13 cellular contexts compared by ENCODE assay signal in the genomic region with DNA sequence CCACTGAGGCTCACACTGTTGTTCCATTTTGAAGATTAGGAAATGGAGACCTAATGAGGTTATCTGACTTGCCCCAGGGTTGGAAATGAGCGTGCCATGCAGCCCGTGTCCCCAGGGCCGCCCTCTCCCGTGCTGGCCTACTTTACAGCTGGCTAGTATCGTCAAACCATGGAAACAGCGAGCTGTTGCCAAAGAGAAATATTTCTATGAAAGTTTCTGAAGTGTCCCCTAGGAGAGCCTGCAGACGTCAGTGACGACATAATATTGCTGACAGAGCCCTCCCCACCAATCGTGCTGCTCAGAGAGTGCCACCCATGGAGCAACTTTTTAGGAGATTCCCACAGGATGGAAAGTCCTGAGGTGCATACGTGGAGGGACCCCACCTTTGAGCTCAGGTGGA. TPM values are rescaled to one million over a fixed set of nuclear protein-coding genes. Genes with fewer than 3 reads are reported as not detected.
DNase-seq lines count a peak whose midpoint lies in the region; ATAC-seq, FAIRE-seq and TF ChIP-seq lines count a peak whose summit lies in the region.
"Had no signal": no experiment of that assay in that cellular context is flagged by ENCODE, and none has a peak within 500 bp of the region (broad histone marks: within the 10 kb centered on the region; RNA-seq: fewer than 3 reads in every experiment).

No MANE protein-coding gene starts in this region.

- no peak overlapping the region for H2BK5ac ChIP-seq in mesenchymal stem cell (ENCODE audit: low read depth, low read length, poor library complexity, severe bottlenecking)

- no peak overlapping the region for H2AK5ac ChIP-seq in mesenchymal stem cell (ENCODE audit: low read length, severe bottlenecking)

- peak overlapping the region; percentile 53 to 57 for H2BK12ac ChIP-seq in mesenchymal stem cell (ENCODE audit: low read length in 2 of 2)

- no peak overlapping the region for H3K9ac ChIP-seq in mesenchymal stem cell (ENCODE audit: low read length)

- H3K27ac ChIP-seq in esophagus muscularis mucosa (replicated peaks in 1 of 4): peak overlapping the region; percentile 80 to 93 (median 82)
- H3K27ac ChIP-seq in mesenchymal stem cell (ENCODE audit: low read length, poor library complexity, severe bottlenecking): no peak overlapping the region
- H3K27ac ChIP-seq in upper lobe of right lung: peak overlapping the region; percentile 56
- H3K27ac ChIP-seq: SJSA1 had no signal

- H3K14ac ChIP-seq in mesenchymal stem cell (ENCODE audit: low read length in 2 of 2): no peak overlapping the region

- peak overlapping the region in 1 of 2 experiments; percentile 24 for H3K4ac ChIP-seq in mesenchymal stem cell (ENCODE audit: low read depth in 1 of 2, low read length in 2 of 2)

- H2AFZ ChIP-seq in mesenchymal stem cell (ENCODE audit: low read depth, low read length): no peak overlapping the region

- H2BK15ac ChIP-seq in mesenchymal stem cell (ENCODE audit: low read depth, poor library complexity, severe bottlenecking): no peak overlapping the region

- H3K18ac ChIP-seq in mesenchymal stem cell (ENCODE audit: low read depth in 1 of 2, low read length in 2 of 2): peak overlapping the region in 1 of 2 experiments; percentile 61

- intact Hi-C loops in esophagus muscularis mucosa (cut with DNase I) (loop anchor here (5.0 kb wide), 1 partner anchor 44 kb away; no protein-coding TSS in a partner anchor), upper lobe of right lung (cut with DNase I) (no loop called here)

- no peak overlapping the region for H2BK120ac ChIP-seq in mesenchymal stem cell (ENCODE audit: low read depth, low read length)

- no peak overlapping the region for H4K91ac ChIP-seq in mesenchymal stem cell (ENCODE audit: low read length)

- H3K4me1 ChIP-seq in esophagus muscularis mucosa (peaks cover 32 to 48% (median 45%) of the 10 kb centered on the region in 4 donors), mesenchymal stem cell (ENCODE audit: control insufficient read depth, insufficient read depth, low read depth, low read length) (peaks cover 7% of the 10 kb centered on the region), upper lobe of right lung (peaks cover 16% of the 10 kb centered on the region)
- H3K4me1 ChIP-seq: SJSA1 had no signal

- TF ChIP-seq POLR2A in esophagus muscularis mucosa (IDR thresholded peaks at IDR 0.05; ENCODE audit: low read depth) (no peak), H54 (IDR thresholded peaks at IDR 0.05; ENCODE audit: low read depth, low read length) (no peak)

- H3K79me1 ChIP-seq in mesenchymal stem cell (replicated peaks; ENCODE audit: low read length, poor library complexity, severe bottlenecking): no peaks in the 10 kb centered on the region

- no peak overlapping the region for H3K4me2 ChIP-seq in mesenchymal stem cell (ENCODE audit: low read length, poor library complexity, severe bottlenecking)

- no peak for TF ChIP-seq CTCF in esophagus muscularis mucosa (IDR thresholded peaks at IDR 0.05)
- no peak for TF ChIP-seq CTCF in upper lobe of right lung (IDR thresholded peaks at IDR 0.05)

- no peak overlapping the region for H4K8ac ChIP-seq in mesenchymal stem cell (ENCODE audit: low read length)

- DNase-seq in NCI-H2196 (lab: John Stamatoyannopoulos, UW; ENCODE audit: unreplicated experiment) (peak; percentile 23), NCI-H2196 treated with DMSO at 0.1 percent for 48 hours (lab: John Stamatoyannopoulos, UW; ENCODE audit: unreplicated experiment) (no peak), esophagus muscularis mucosa (ENCODE audit: extremely low spot score) (no peak), mesenchymal stem cell (peak; percentile 47), upper lobe of right lung (no peak), H54 (ENCODE audit: insufficient read length, low spot score) (no peak)
- DNase-seq: activated CD4-positive, alpha-beta T cell treated with anti-CD3 and anti-CD28 coated beads, Interleukin-2, amount 10 ng/mL, durations not matched to agents 7 days and 5 days; activated naive CD8-positive, alpha-beta T cell treated with anti-CD3 and anti-CD28 coated beads for 36 hours; effector memory CD4-positive, alpha-beta T cell; immature natural killer cell had no signal

- H3K36me3 ChIP-seq in esophagus muscularis mucosa (no peaks in the 10 kb centered on the region), mesenchymal stem cell (ENCODE audit: control insufficient read depth in 1 of 2, insufficient read depth in 2 of 2, low read depth in 1 of 2, low read length in 2 of 2) (no peaks in the 10 kb centered on the region), upper lobe of right lung (no peaks in the 10 kb centered on the region)
- H3K36me3 ChIP-seq: SJSA1 had no signal

- ATAC-seq in upper lobe of right lung (peak; percentile 84), SK-N-SH treated with all-trans-retinoic acid at 6 μM for 48 hours (no peak), GM21619 (IDR thresholded peaks at IDR 0.05; ENCODE audit: unreplicated experiment) (no peak)

- no peaks in the 10 kb centered on the region for H3K27me3 ChIP-seq in esophagus muscularis mucosa
- H3K27me3 ChIP-seq in mesenchymal stem cell (ENCODE audit: control insufficient read depth in 1 of 2, insufficient read depth in 1 of 2, low read length in 2 of 2): peaks cover 13 to 26% of the 10 kb centered on the region in 2 experiments
- no peaks in the 10 kb centered on the region for H3K27me3 ChIP-seq in upper lobe of right lung

- H3K4me3 ChIP-seq in esophagus muscularis mucosa (peak overlapping the region in 1 of 4 donors; percentile 26), mesenchymal stem cell (ENCODE audit: insufficient read depth in 1 of 2, low read depth in 1 of 2, low read length in 2 of 2) (no peak overlapping the region), upper lobe of right lung (no peak overlapping the region)
- H3K4me3 ChIP-seq: SJSA1 had no signal

- no peak for FAIRE-seq in H54 (lab: Jason Lieb, UNC)

- TF ChIP-seq EP300 in esophagus muscularis mucosa (IDR thresholded peaks at IDR 0.05): no peak

- WGBS in esophagus muscularis mucosa: 19% methylated on average over 9 of the region's 10 CpGs
- 57% methylated on average over 10 of the region's 10 CpGs for WGBS in mesenchymal stem cell

- no peak overlapping the region for H3K23ac ChIP-seq in mesenchymal stem cell (ENCODE audit: low read length in 2 of 2)

- H3K9me3 ChIP-seq in esophagus muscularis mucosa (no peaks in the 10 kb centered on the region), mesenchymal stem cell (ENCODE audit: control insufficient read depth, low read length) (no peaks in the 10 kb centered on the region), upper lobe of right lung (no peaks in the 10 kb centered on the region)
- H3K9me3 ChIP-seq: SJSA1 had no signal

TF ChIP-seq in SK-N-SH treated with all-trans-retinoic acid at 6 μM for 48 hours, 23 proteins besides CTCF, POLR2A, EP300 and RAD21:
- TF ChIP-seq ISL1 (CRISPR knock-in tag; IDR thresholded peaks at IDR 0.05) (no peak), ZFP30 (CRISPR knock-in tag; IDR thresholded peaks at IDR 0.05) (no peak), GLIS3 (CRISPR knock-in tag; IDR thresholded peaks at IDR 0.05) (no peak), SNAI2 (CRISPR knock-in tag; IDR thresholded peaks at IDR 0.05) (no peak), TCF4 (CRISPR knock-in tag; IDR thresholded peaks at IDR 0.05; ENCODE audit: borderline replicate concordance) (no peak), BACH2 (CRISPR knock-in tag; IDR thresholded peaks at IDR 0.05; ENCODE audit: borderline replicate concordance) (no peak), OSR1 (CRISPR knock-in tag; IDR thresholded peaks at IDR 0.05) (no peak)
- TF ChIP-seq, protein P1, sequence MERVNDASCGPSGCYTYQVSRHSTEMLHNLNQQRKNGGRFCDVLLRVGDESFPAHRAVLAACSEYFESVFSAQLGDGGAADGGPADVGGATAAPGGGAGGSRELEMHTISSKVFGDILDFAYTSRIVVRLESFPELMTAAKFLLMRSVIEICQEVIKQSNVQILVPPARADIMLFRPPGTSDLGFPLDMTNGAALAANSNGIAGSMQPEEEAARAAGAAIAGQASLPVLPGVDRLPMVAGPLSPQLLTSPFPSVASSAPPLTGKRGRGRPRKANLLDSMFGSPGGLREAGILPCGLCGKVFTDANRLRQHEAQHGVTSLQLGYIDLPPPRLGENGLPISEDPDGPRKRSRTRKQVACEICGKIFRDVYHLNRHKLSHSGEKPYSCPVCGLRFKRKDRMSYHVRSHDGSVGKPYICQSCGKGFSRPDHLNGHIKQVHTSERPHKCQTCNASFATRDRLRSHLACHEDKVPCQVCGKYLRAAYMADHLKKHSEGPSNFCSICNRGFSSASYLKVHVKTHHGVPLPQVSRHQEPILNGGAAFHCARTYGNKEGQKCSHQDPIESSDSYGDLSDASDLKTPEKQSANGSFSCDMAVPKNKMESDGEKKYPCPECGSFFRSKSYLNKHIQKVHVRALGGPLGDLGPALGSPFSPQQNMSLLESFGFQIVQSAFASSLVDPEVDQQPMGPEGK (CRISPR knock-in tag; IDR thresholded peaks at IDR 0.05; ENCODE audit: borderline replicate concordance): no peak

RNA-seq across cellular contexts. Expression of gene FAM174B, which starts 11.2 kb away (rescaled TPM):
- total RNA-seq in esophagus muscularis mucosa (10 to 100 TPM in 2 of 4 donors, 1 to 10 TPM in 2; 7.5 to 15.2 (median 9.9) TPM), upper lobe of right lung (62.9 TPM)
- 3.3 TPM for polyA plus RNA-seq in mesenchymal stem cell (2013, experiment 1 of 2)
- 3.7 TPM for polyA plus RNA-seq in mesenchymal stem cell (2013, experiment 2 of 2)

Comparison
In these comparisons a context has a peak if more than half of its experiments do, and no peak if none do; other contexts are left out.
1. DNase-seq: peak in NCI-H2196 (single experiment) and mesenchymal stem cell (single experiment); none in NCI-H2196 treated with DMSO at 0.1 percent for 48 hours (single experiment), esophagus muscularis mucosa (single experiment), upper lobe of right lung (single experiment) and H54 (single experiment).